20 cellular contexts compared by ENCODE assay signal in genomic region chr5:33738097-33738496, GRCh38.
"Had no signal": no experiment of that assay in that cellular context is flagged by ENCODE, and none has a peak within 500 bp of the region (broad histone marks: within the 10 kb centered on the region; RNA-seq: fewer than 3 reads in every experiment).

No MANE protein-coding gene starts in this region.

- H3K9me3 Mint-ChIP-seq: IgD-negative memory B cell had no signal

- ATAC-seq: K562 had no signal

- H3K4me3 Mint-ChIP-seq: IgD-negative memory B cell had no signal

- H3K4me3 ChIP-seq: K562, MG63, SJSA1, SK-N-MC had no signal

- H3K27me3 Mint-ChIP-seq: IgD-negative memory B cell had no signal

- H3K27ac Mint-ChIP-seq: IgD-negative memory B cell had no signal

- H3K27me3 ChIP-seq: MG63, SJSA1 had no signal

- H3K36me3 ChIP-seq: MG63, SJSA1 had no signal

- H3K27ac ChIP-seq: SJSA1, SK-N-MC had no signal

- H3K9me3 ChIP-seq: MG63, SJSA1 had no signal

- DNase-seq: MG63, NCI-H1092, NCI-H1105 treated with DMSO at 0.1 percent for 48 hours, NCI-H1417 treated with DMSO at 0.1 percent for 48 hours, NCI-H146, NCI-H1694 treated with DMSO at 0.1 percent for 48 hours, NCI-H1930, NCI-H2081, NCI-H2107, NCI-H2227 treated with DMSO at 0.1 percent for 48 hours, NCI-H524, NCI-H69, NCI-H774, Right ventricle myocardium superior, RPMI8226, SIG-M5 had no signal

- H3K36me3 Mint-ChIP-seq: IgD-negative memory B cell had no signal
